ENCODE assay signal across 12 cellular contexts in genomic region chr5:148794729-148795590, GRCh38. TPM values are rescaled to one million over a fixed set of nuclear protein-coding genes. Genes with fewer than 3 reads are reported as not detected.
A peak's percentile ranks its signal among the peaks of the same experiment; 100 is the strongest.
DNase-seq lines count a peak whose midpoint lies in the region; ATAC-seq and TF ChIP-seq lines count a peak whose summit lies in the region.
"Had no signal": no experiment of that assay in that cellular context is flagged by ENCODE, and none has a peak within 500 bp of the region (broad histone marks: within the 10 kb centered on the region; RNA-seq: fewer than 3 reads in every experiment).

No MANE protein-coding gene starts in this region.

- peak overlapping the region; percentile 69 for H2AFZ ChIP-seq in Karpas-422 (ENCODE audit: low read length)

- H4K20me1 ChIP-seq in Karpas-422 (ENCODE audit: insufficient read depth, low read depth, low read length): no peaks in the 10 kb centered on the region

- peak overlapping the region; percentile 29 for H3K9ac ChIP-seq in Karpas-422 (ENCODE audit: low read length)
- H3K9ac ChIP-seq: KMS-11 had no signal

- DNase-seq in Karpas-422: peak; percentile 79
- peak; percentile 19 for DNase-seq in astrocyte of the cerebellum (ENCODE audit: low read depth)
- DNase-seq in Right ventricle myocardium superior: no peak
- no peak for DNase-seq in stimulated activated CD4-positive, alpha-beta T cell treated with anti-CD3 and anti-CD28 coated beads, Interleukin-2, amount 100 ng/mL, for 24 hours
- DNase-seq in activated CD4-positive, alpha-beta T cell treated with anti-CD3 and anti-CD28 coated beads for 1 hour: no peak
- DNase-seq: activated CD4-positive, alpha-beta T cell treated with anti-CD3 and anti-CD28 coated beads, Interleukin-2, amount 50 U/mL, for 48 hours; activated naive CD4-positive, alpha-beta T cell had no signal

- TF ChIP-seq CTCF in astrocyte of the cerebellum (IDR thresholded peaks at IDR 0.05; ENCODE audit: low read depth, low read length, missing control alignments) (no peak), neutrophil (IDR thresholded peaks at IDR 0.05) (no peak)

- no peaks in the 10 kb centered on the region for H3K9me3 ChIP-seq in Karpas-422 (ENCODE audit: low read length)
- no peaks in the 10 kb centered on the region for H3K9me3 ChIP-seq in neutrophil

- H3K27me3 ChIP-seq in Karpas-422 (ENCODE audit: low read length): no peaks in the 10 kb centered on the region
- H3K27me3 ChIP-seq in neutrophil: no peaks in the 10 kb centered on the region

- ATAC-seq in GM19043 (IDR thresholded peaks at IDR 0.05; ENCODE audit: low read depth, unreplicated experiment) (peak; percentile 30), Right ventricle myocardium superior (ENCODE audit: poor library complexity) (no peak), HG02852 (IDR thresholded peaks at IDR 0.05; ENCODE audit: unreplicated experiment) (no peak)
- ATAC-seq: sciatic nerve had no signal

- in situ Hi-C loops in astrocyte of the cerebellum (cut with HindIII; ENCODE audit: low sequenced_read_pairs): loop anchor here (5.0 kb wide), 1 partner anchor 57 kb away; no protein-coding TSS in a partner anchor

- intact Hi-C loops in Right ventricle myocardium superior (cut with DNase I): no loop called here

- peak overlapping the region; percentile 39 for H3K4me3 ChIP-seq in Karpas-422 (ENCODE audit: low read length)
- no peak overlapping the region for H3K4me3 ChIP-seq in astrocyte of the cerebellum (ENCODE audit: low read depth, low read length)
- H3K4me3 ChIP-seq in neutrophil (ENCODE audit: low read depth in 1 of 2, low read length in 1 of 2): no peak overlapping the region

- H3K79me2 ChIP-seq in Karpas-422 (ENCODE audit: low read length): no peaks in the 10 kb centered on the region

- H3K27ac ChIP-seq in Karpas-422 (ENCODE audit: low read length) (peak overlapping the region; percentile 74), neutrophil (peak overlapping the region; percentile 53)
- H3K27ac ChIP-seq: KMS-11 had no signal

- peak overlapping the region; percentile 58 for H3K4me2 ChIP-seq in Karpas-422 (ENCODE audit: low read depth, low read length, poor library complexity, severe bottlenecking)
- H3K4me2 ChIP-seq: KMS-11 had no signal

- H3K36me3 ChIP-seq in Karpas-422 (ENCODE audit: insufficient read depth, low read length): no peaks in the 10 kb centered on the region
- H3K36me3 ChIP-seq in neutrophil: no peaks in the 10 kb centered on the region

- H3K9me2 ChIP-seq in Karpas-422 (replicated peaks; ENCODE audit: insufficient read depth, low read length): no peaks in the 10 kb centered on the region

- H3K4me1 ChIP-seq in Karpas-422 (ENCODE audit: low read length) (peaks cover 45% of the 10 kb centered on the region), neutrophil (ENCODE audit: control insufficient read depth in 1 of 2, insufficient read depth in 1 of 2, low read depth in 1 of 2, low read length in 1 of 2) (peaks cover 17 to 34% of the 10 kb centered on the region in 2 experiments)

RNA-seq across cellular contexts. Expression of gene ADRB2, which starts 31.5 kb away (rescaled TPM):
- 37.0 and 39.9 TPM in 2 replicates for total RNA-seq in Karpas-422 (2014; rRNA removed; shearing (Covaris generic); ENCODE audit: low replicate concordance)
- total RNA-seq in Right ventricle myocardium superior: 5.6 TPM

Comparison
In these comparisons a context has a peak if more than half of its experiments do, and no peak if none do; other contexts are left out.
1. DNase-seq: peak in Karpas-422 (single experiment) and astrocyte of the cerebellum (single experiment); none in Right ventricle myocardium superior (single experiment), stimulated activated CD4-positive, alpha-beta T cell treated with anti-CD3 and anti-CD28 coated beads, Interleukin-2, amount 100 ng/mL, for 24 hours (0 of 2) and activated CD4-positive, alpha-beta T cell treated with anti-CD3 and anti-CD28 coated beads for 1 hour (single experiment).